In the genomic region with DNA sequence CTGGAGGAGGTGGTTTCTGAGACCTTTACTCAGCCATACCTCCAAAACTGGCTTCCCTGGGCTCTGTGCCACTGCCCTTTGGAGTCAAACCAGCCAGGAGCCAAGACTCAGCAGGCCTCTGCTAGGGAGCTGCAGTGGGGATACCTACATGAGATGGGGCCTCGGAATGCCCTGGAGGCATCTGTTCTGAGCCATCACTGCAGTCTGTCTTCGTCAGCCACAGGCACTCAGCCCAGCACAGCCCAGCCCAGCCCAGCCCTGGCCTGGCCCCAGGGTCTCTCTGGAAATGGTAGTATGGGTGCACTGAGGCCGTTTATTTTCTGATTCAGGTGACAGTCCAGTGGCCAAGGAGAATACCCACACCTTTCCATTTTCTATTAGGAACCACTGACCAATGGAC, we compare ENCODE assay signal across 14 cellular contexts.
DNase-seq lines count a peak whose midpoint lies in the region; ATAC-seq lines count a peak whose summit lies in the region.
"Had no signal": no experiment of that assay in that cellular context is flagged by ENCODE, and none has a peak within 500 bp of the region (broad histone marks: within the 10 kb centered on the region; RNA-seq: fewer than 3 reads in every experiment).

No MANE protein-coding gene starts in this region.

- no peaks in the 10 kb centered on the region for H3K36me3 Mint-ChIP-seq in activated T-cell treated with anti-CD3 and anti-CD28 coated beads, Interleukin-2, amount 50 U/mL, for 72 hours (ENCODE audit: insufficient read depth in 2 of 2)
- H3K36me3 Mint-ChIP-seq: CD14-positive monocyte; CD8-positive, alpha-beta T cell had no signal

- no peaks in the 10 kb centered on the region for H4K20me1 ChIP-seq in GM23248 (ENCODE audit: insufficient read depth)

- H3K36me3 ChIP-seq in GM23248 (ENCODE audit: low read depth): no peaks in the 10 kb centered on the region
- H3K36me3 ChIP-seq: HAP-1 had no signal

- no peak overlapping the region for H3K4me3 ChIP-seq in GM23248
- H3K4me3 ChIP-seq: A549, HAP-1 had no signal

- no peaks in the 10 kb centered on the region for H3F3A ChIP-seq in GM23248 (ENCODE audit: insufficient read depth)

- DNase-seq in GM23248: peak; percentile 8
- DNase-seq in NCI-H446 treated with DMSO at 0.1 percent for 48 hours (lab: John Stamatoyannopoulos, UW): peak; percentile 23
- peak; percentile 88 for DNase-seq in myocyte (ENCODE audit: low read depth)
- no peak for DNase-seq in iPS-NIHi11 (ENCODE audit: low spot score)
- DNase-seq in stimulated activated CD4-positive, alpha-beta T cell treated with anti-CD3 and anti-CD28 coated beads, Interleukin-15, amount 100 ng/mL, for 24 hours: no peak
- DNase-seq in activated T-cell treated with anti-CD3 and anti-CD28 coated beads, Interleukin-2, amount 50 U/mL, for 72 hours: no peak
- DNase-seq: Caco-2; CD8-positive, alpha-beta T cell; DND-41; GF-D8 had no signal

- no peaks in the 10 kb centered on the region for H3K9me3 ChIP-seq in GM23248 (ENCODE audit: low read depth)
- H3K9me3 ChIP-seq: A549, Caco-2, HAP-1 had no signal

- peaks cover 4% of the 10 kb centered on the region for H3K27me3 Mint-ChIP-seq in activated T-cell treated with anti-CD3 and anti-CD28 coated beads, Interleukin-2, amount 50 U/mL, for 72 hours (ENCODE audit: low read depth)

- H3K9me3 Mint-ChIP-seq in activated T-cell treated with anti-CD3 and anti-CD28 coated beads, Interleukin-2, amount 50 U/mL, for 72 hours: no peaks in the 10 kb centered on the region
- H3K9me3 Mint-ChIP-seq: CD8-positive, alpha-beta T cell had no signal

- no peak overlapping the region for H3K9ac ChIP-seq in GM23248

- in situ Hi-C loops in GM23248 (cut with MboI): no loop called here

- no peak for ATAC-seq in activated T-cell treated with anti-CD3 and anti-CD28 coated beads, Interleukin-2, amount 50 U/mL, for 72 hours (replicated peaks in 1 of 2)
- ATAC-seq: A549; CD8-positive, alpha-beta T cell; HepG2 had no signal

- no peak overlapping the region for H3K27ac ChIP-seq in GM23248
- H3K27ac ChIP-seq: A549 had no signal

- 0 to 27% methylated on average over 1 to 3 of the region's 3 CpGs for WGBS in GM23248 (ENCODE audit: low coverage in 1 of 2, low lambda C conversion rate in 2 of 2, missing lambda C conversion rate in 2 of 2), 2 experiments

- no peaks in the 10 kb centered on the region for H3K9me2 ChIP-seq in GM23248 (ENCODE audit: insufficient read depth)

- no peak overlapping the region for H3K4me2 ChIP-seq in GM23248 (ENCODE audit: unreplicated experiment)
- H3K4me2 ChIP-seq: A549 had no signal

- H2AFZ ChIP-seq in GM23248: no peak overlapping the region

- no peak overlapping the region for H3K27ac Mint-ChIP-seq in activated T-cell treated with anti-CD3 and anti-CD28 coated beads, Interleukin-2, amount 50 U/mL, for 72 hours
- H3K27ac Mint-ChIP-seq: CD14-positive monocyte; CD8-positive, alpha-beta T cell had no signal

- no peaks in the 10 kb centered on the region for H3K4me1 ChIP-seq in GM23248 (ENCODE audit: insufficient read depth)
- H3K4me1 ChIP-seq: A549, Caco-2, HAP-1 had no signal

- no peaks in the 10 kb centered on the region; the same call in 1 of the 2 replicates for H3K27me3 ChIP-seq in GM23248 (replicated peaks; ENCODE audit: insufficient read depth)

- H3K79me2 ChIP-seq in GM23248 (ENCODE audit: insufficient read depth): no peaks in the 10 kb centered on the region

- H3K4me1 Mint-ChIP-seq in activated T-cell treated with anti-CD3 and anti-CD28 coated beads, Interleukin-2, amount 50 U/mL, for 72 hours (ENCODE audit: low read depth): no peaks in the 10 kb centered on the region
- H3K4me1 Mint-ChIP-seq: CD14-positive monocyte had no signal

- no peak overlapping the region for H3K4me3 Mint-ChIP-seq in activated T-cell treated with anti-CD3 and anti-CD28 coated beads, Interleukin-2, amount 50 U/mL, for 72 hours
- H3K4me3 Mint-ChIP-seq: CD14-positive monocyte; CD8-positive, alpha-beta T cell had no signal

Comparison
In these comparisons a context has a peak if more than half of its experiments do, and no peak if none do; other contexts are left out.
1. DNase-seq: peak in GM23248 (single experiment), NCI-H446 treated with DMSO at 0.1 percent for 48 hours (single experiment) and myocyte (single experiment); none in iPS-NIHi11 (single experiment), stimulated activated CD4-positive, alpha-beta T cell treated with anti-CD3 and anti-CD28 coated beads, Interleukin-15, amount 100 ng/mL, for 24 hours (single experiment) and activated T-cell treated with anti-CD3 and anti-CD28 coated beads, Interleukin-2, amount 50 U/mL, for 72 hours (0 of 2).